22 cellular contexts compared by ENCODE assay signal in the genomic region with DNA sequence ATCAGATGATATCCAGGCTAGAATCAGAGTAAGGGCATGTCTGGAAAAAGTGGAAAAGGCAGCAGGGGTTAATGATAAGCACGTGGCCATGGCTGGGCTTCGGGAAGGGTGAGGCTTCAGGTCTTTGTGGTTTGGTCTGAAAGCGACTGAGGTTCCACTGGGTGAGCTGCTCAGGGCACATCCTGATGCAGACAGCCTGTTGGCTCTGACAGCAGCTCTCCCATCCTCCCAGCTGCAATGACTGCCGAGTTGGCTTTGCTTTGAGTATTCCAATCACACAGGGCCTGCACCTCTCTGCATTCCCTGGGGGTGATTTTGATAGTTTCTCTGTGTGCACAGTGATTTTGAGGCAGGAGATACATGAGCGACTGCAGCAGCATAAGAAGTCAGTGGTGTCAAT.
"Had no signal": no experiment of that assay in that cellular context is flagged by ENCODE, and none has a peak within 500 bp of the region (broad histone marks: within the 10 kb centered on the region; RNA-seq: fewer than 3 reads in every experiment).

No MANE protein-coding gene starts in this region.

- H3K9ac ChIP-seq: neural progenitor cell had no signal

- ATAC-seq: left lobe of liver; natural killer cell treated with Interleukin-12 subunit alpha and Interleukin-12 subunit beta and Interleukin-15 and Interleukin-18, amount 100 ng/mL, for 72 hours; sciatic nerve; stimulated activated effector memory CD8-positive, alpha-beta T cell treated with anti-CD3 and anti-CD28 coated beads, Interleukin-12 subunit alpha, Interleukin-12 subunit beta, amount 100 ng/mL, for 72 hours had no signal

- DNase-seq: effector CD4-positive, alpha-beta T cell; kidney; naive B cell; stimulated activated CD4-positive, alpha-beta T cell treated with anti-CD3 and anti-CD28 coated beads, Interleukin-12 subunit alpha, Interleukin-12 subunit beta, amount 100 ng/mL, for 4 hours; stimulated activated CD4-positive, alpha-beta T cell treated with anti-CD3 and anti-CD28 coated beads, Interleukin-1b, Interleukin-23, amount 100 ng/mL, for 48 hours; stimulated activated CD4-positive, alpha-beta T cell treated with anti-CD3 and anti-CD28 coated beads, Interleukin-4, amount 100 ng/mL, for 1 hour; stimulated activated naive CD4-positive, alpha-beta T cell treated with Interleukin-2 at 50 U/mL for 16 hours; stomach; thyroid gland; trophoblast cell had no signal

- FAIRE-seq: frontal cortex, kidney had no signal

- H3K4me1 ChIP-seq: neural progenitor cell, prostate gland, right atrium auricular region, stomach, thyroid gland, vagina had no signal

- H2AFZ ChIP-seq: neural progenitor cell had no signal

- H3K9me3 ChIP-seq: prostate gland, right atrium auricular region, stomach, thyroid gland, vagina had no signal

- H3K4me3 ChIP-seq: dorsolateral prefrontal cortex, lung, neural progenitor cell, prostate gland, right atrium auricular region, smooth muscle cell, stomach, thyroid gland, vagina had no signal

- H3K27ac ChIP-seq: dorsolateral prefrontal cortex, neural progenitor cell, prostate gland, right atrium auricular region, stomach, thyroid gland, vagina had no signal

- H3K4me2 ChIP-seq: neural progenitor cell, smooth muscle cell had no signal

- H3K36me3 ChIP-seq: neural progenitor cell, prostate gland, right atrium auricular region, stomach, thyroid gland, vagina had no signal

- H3K27me3 ChIP-seq: dorsolateral prefrontal cortex, neural progenitor cell, right atrium auricular region, stomach, thyroid gland, vagina had no signal
